1 cellular context compared by ENCODE assay signal in the genomic region with DNA sequence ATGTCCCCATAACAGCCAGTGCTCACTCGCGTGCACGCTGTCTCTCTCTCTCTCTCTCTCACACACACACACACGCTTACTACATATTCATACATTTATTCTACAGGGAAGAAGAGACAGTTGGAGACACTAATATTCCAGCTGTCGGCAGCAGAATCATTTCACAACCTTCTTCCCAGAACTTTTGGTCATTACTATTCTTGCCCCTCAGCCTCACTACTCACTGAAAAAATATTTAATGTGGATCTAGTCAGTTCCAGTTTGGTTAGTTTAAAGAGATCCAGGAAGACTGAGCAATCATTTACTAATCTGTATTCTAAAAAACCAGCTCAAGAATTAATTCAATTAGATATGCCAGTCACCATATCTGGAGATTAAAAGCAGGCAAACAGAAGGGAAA.
TF ChIP-seq lines count a peak whose summit lies in the region.

No MANE protein-coding gene starts in this region.

TF ChIP-seq in IMR-90, 13 proteins besides CTCF, POLR2A, EP300 and RAD21 (continued from another document):
- TF ChIP-seq, protein P1, sequence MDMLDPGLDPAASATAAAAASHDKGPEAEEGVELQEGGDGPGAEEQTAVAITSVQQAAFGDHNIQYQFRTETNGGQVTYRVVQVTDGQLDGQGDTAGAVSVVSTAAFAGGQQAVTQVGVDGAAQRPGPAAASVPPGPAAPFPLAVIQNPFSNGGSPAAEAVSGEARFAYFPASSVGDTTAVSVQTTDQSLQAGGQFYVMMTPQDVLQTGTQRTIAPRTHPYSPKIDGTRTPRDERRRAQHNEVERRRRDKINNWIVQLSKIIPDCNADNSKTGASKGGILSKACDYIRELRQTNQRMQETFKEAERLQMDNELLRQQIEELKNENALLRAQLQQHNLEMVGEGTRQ (IDR thresholded peaks at IDR 0.05; ENCODE audit: low read depth, low read length): no peak
- TF ChIP-seq MAFK (IDR thresholded peaks at IDR 0.05; ENCODE audit: low read depth, low read length): no peak
